In the genomic region with DNA sequence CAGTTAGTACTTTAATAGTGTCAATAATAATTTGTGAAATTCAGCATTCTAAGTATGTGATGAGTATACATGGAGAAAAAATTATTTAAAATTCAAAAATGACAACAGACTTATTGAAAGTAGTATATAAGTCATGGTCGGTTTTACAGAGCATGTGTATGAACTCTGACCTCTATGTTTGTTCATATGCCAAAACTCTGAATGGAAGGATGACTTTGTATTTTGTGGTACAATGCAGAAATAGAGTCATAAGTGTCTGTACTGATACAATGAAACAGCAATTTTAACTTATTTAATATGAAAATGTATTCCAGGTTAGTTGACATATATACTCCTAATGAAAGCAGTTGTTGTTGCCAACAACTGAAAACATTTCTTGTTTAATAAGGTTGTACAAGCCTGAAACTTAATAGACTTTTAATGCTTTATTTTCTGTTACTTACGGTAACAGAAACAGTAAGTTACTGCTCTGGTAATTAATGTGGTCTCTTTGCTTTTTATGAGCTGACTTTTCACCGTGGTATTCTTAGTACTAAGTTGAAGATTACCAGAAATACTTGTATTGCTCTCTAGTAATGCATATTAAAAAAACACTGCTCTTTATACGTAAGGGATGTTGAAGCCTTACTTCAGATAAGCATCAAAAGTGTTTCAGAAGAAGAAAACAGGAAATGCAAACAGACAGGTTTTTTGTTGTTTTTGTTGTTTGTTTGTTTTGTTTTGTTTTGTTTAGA, we compare ENCODE assay signal across 1 cellular context.
A peak's percentile ranks its signal among the peaks of the same experiment; 100 is the strongest.
TF ChIP-seq lines count a peak whose summit lies in the region.

No MANE protein-coding gene starts in this region.

TF ChIP-seq in HepG2, 621 proteins besides CTCF, POLR2A, EP300 and RAD21 (continued from another document):
- peak; percentile 78 for TF ChIP-seq SAP130 (CRISPR knock-in tag; IDR thresholded peaks at IDR 0.05; ENCODE audit: low read depth)
- no peak for TF ChIP-seq SUZ12 (IDR thresholded peaks at IDR 0.05; ENCODE audit: low read depth, low read length)
- TF ChIP-seq, protein P1, sequence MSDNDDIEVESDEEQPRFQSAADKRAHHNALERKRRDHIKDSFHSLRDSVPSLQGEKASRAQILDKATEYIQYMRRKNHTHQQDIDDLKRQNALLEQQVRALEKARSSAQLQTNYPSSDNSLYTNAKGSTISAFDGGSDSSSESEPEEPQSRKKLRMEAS (IDR thresholded peaks at IDR 0.05) = 0 out of 2 replicates have a peak, but pooled peaks have one; percentile 22
- TF ChIP-seq PPARG (CRISPR knock-in tag; conservative IDR thresholded peaks at IDR 0.05) = peak; percentile 52; the same call in 1 of the 2 replicates
- no peak for TF ChIP-seq ZNF766 (CRISPR knock-in tag; IDR thresholded peaks at IDR 0.05; ENCODE audit: borderline replicate concordance)
- no peak for TF ChIP-seq HCFC1 (IDR thresholded peaks at IDR 0.05; ENCODE audit: low read depth, low read length)
- no peak for TF ChIP-seq ZFP36L1 (CRISPR knock-in tag; IDR thresholded peaks at IDR 0.05)
- TF ChIP-seq JUND (CRISPR knock-in tag; IDR thresholded peaks at IDR 0.05) = no peak
- TF ChIP-seq RFX3 (CRISPR knock-in tag; IDR thresholded peaks at IDR 0.05) = no peak
- no peak for TF ChIP-seq ZEB1 (IDR thresholded peaks at IDR 0.05; ENCODE audit: insufficient replicate concordance, low read depth)
- no peak for TF ChIP-seq MBD4 (IDR thresholded peaks at IDR 0.05; ENCODE audit: borderline replicate concordance, low read length)
- no peak for TF ChIP-seq NFKB2 (CRISPR knock-in tag; IDR thresholded peaks at IDR 0.05; ENCODE audit: borderline replicate concordance)
- no peak for TF ChIP-seq ZNF773 (CRISPR knock-in tag; IDR thresholded peaks at IDR 0.05; ENCODE audit: borderline replicate concordance)
- no peak for TF ChIP-seq NFIC (IDR thresholded peaks at IDR 0.05; ENCODE audit: low read length)
- no peak for TF ChIP-seq ZNF124 (CRISPR knock-in tag; IDR thresholded peaks at IDR 0.05)
- TF ChIP-seq NFE2 (CRISPR knock-in tag; IDR thresholded peaks at IDR 0.05) = peak; percentile 46; the same call in 1 of the 2 replicates
- no peak for TF ChIP-seq ZNF3 (CRISPR knock-in tag; IDR thresholded peaks at IDR 0.05)
- TF ChIP-seq, protein P2, sequence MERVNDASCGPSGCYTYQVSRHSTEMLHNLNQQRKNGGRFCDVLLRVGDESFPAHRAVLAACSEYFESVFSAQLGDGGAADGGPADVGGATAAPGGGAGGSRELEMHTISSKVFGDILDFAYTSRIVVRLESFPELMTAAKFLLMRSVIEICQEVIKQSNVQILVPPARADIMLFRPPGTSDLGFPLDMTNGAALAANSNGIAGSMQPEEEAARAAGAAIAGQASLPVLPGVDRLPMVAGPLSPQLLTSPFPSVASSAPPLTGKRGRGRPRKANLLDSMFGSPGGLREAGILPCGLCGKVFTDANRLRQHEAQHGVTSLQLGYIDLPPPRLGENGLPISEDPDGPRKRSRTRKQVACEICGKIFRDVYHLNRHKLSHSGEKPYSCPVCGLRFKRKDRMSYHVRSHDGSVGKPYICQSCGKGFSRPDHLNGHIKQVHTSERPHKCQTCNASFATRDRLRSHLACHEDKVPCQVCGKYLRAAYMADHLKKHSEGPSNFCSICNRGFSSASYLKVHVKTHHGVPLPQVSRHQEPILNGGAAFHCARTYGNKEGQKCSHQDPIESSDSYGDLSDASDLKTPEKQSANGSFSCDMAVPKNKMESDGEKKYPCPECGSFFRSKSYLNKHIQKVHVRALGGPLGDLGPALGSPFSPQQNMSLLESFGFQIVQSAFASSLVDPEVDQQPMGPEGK (CRISPR knock-in tag; IDR thresholded peaks at IDR 0.05) = no peak
- TF ChIP-seq, protein P3, sequence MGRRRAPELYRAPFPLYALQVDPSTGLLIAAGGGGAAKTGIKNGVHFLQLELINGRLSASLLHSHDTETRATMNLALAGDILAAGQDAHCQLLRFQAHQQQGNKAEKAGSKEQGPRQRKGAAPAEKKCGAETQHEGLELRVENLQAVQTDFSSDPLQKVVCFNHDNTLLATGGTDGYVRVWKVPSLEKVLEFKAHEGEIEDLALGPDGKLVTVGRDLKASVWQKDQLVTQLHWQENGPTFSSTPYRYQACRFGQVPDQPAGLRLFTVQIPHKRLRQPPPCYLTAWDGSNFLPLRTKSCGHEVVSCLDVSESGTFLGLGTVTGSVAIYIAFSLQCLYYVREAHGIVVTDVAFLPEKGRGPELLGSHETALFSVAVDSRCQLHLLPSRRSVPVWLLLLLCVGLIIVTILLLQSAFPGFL (CRISPR knock-in tag; IDR thresholded peaks at IDR 0.05) = no peak
- no peak for TF ChIP-seq ZNF737 (CRISPR knock-in tag; IDR thresholded peaks at IDR 0.05; ENCODE audit: borderline replicate concordance)
- peak; percentile 86 for TF ChIP-seq NR2C2 (CRISPR knock-in tag; IDR thresholded peaks at IDR 0.05; ENCODE audit: borderline replicate concordance)
- TF ChIP-seq CCAR2 (optimal IDR thresholded peaks at IDR 0.05; ENCODE audit: low read depth, low read length) = no peak
- no peak for TF ChIP-seq CREB1 (IDR thresholded peaks at IDR 0.05)
- TF ChIP-seq CREB1 (CRISPR knock-in tag; IDR thresholded peaks at IDR 0.05) = 0 out of 2 replicates have a peak, but pooled peaks have one; percentile 42
- TF ChIP-seq YEATS4 (CRISPR knock-in tag; IDR thresholded peaks at IDR 0.05; ENCODE audit: borderline replicate concordance) = no peak
- TF ChIP-seq U2AF2 (IDR thresholded peaks at IDR 0.05; ENCODE audit: low read depth, low read length) = no peak
- no peak for TF ChIP-seq WIZ (CRISPR knock-in tag; IDR thresholded peaks at IDR 0.05)
- TF ChIP-seq, protein P4, sequence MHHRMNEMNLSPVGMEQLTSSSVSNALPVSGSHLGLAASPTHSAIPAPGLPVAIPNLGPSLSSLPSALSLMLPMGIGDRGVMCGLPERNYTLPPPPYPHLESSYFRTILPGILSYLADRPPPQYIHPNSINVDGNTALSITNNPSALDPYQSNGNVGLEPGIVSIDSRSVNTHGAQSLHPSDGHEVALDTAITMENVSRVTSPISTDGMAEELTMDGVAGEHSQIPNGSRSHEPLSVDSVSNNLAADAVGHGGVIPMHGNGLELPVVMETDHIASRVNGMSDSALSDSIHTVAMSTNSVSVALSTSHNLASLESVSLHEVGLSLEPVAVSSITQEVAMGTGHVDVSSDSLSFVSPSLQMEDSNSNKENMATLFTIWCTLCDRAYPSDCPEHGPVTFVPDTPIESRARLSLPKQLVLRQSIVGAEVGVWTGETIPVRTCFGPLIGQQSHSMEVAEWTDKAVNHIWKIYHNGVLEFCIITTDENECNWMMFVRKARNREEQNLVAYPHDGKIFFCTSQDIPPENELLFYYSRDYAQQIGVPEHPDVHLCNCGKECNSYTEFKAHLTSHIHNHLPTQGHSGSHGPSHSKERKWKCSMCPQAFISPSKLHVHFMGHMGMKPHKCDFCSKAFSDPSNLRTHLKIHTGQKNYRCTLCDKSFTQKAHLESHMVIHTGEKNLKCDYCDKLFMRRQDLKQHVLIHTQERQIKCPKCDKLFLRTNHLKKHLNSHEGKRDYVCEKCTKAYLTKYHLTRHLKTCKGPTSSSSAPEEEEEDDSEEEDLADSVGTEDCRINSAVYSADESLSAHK (CRISPR knock-in tag; IDR thresholded peaks at IDR 0.05; ENCODE audit: borderline replicate concordance) = no peak
